Comparison of ENCODE assay signal across 10 cellular contexts in genomic region chr14:93543766-93544165, GRCh38.
DNase-seq lines count a peak whose midpoint lies in the region; ATAC-seq and TF ChIP-seq lines count a peak whose summit lies in the region.
"Had no signal": no experiment of that assay in that cellular context is flagged by ENCODE, and none has a peak within 500 bp of the region (broad histone marks: within the 10 kb centered on the region; RNA-seq: fewer than 3 reads in every experiment).

No MANE protein-coding gene starts in this region.

- H3K23ac ChIP-seq in H9 (ENCODE audit: insufficient read length, low read depth, low read length): no peak overlapping the region

- no peaks in the 10 kb centered on the region for H3K23me2 ChIP-seq in H9 (ENCODE audit: insufficient read length, low read depth, low read length, poor library complexity, severe bottlenecking)

- H3K9me3 ChIP-seq in BLaER1: no peaks in the 10 kb centered on the region
- no peaks in the 10 kb centered on the region for H3K9me3 ChIP-seq in H9 (ENCODE audit: control insufficient read depth, low read depth, low read length)
- H3K9me3 ChIP-seq in SK-N-MC (ENCODE audit: low read depth, low read length): no peaks in the 10 kb centered on the region
- H3K9me3 ChIP-seq: left lung had no signal

- H3K4me3 Mint-ChIP-seq in H9: no peak overlapping the region
- H3K4me3 Mint-ChIP-seq in T-helper 2 cell treated with Interferon-gamma antibody and Interleukin-4, amounts not matched to agents 5 μg/mL and 100 μg/mL, for 36 hours: no peak overlapping the region
- H3K4me3 Mint-ChIP-seq in stimulated activated memory B cell treated with anti-CD40 and anti-IgM and Interleukin-4, amounts not matched to agents 10 μg/mL and 1 μg/mL and 100 μg/mL, for 72 hours: no peak overlapping the region

- no peaks in the 10 kb centered on the region for H3K27me3 Mint-ChIP-seq in H9 (ENCODE audit: low read depth)
- peaks cover 17% of the 10 kb centered on the region for H3K27me3 Mint-ChIP-seq in T-helper 2 cell treated with Interferon-gamma antibody and Interleukin-4, amounts not matched to agents 5 μg/mL and 100 μg/mL, for 36 hours (ENCODE audit: low read depth)
- H3K27me3 Mint-ChIP-seq in stimulated activated memory B cell treated with anti-CD40 and anti-IgM and Interleukin-4, amounts not matched to agents 10 μg/mL and 1 μg/mL and 100 μg/mL, for 72 hours: no peaks in the 10 kb centered on the region

- H3K4me1 ChIP-seq in BLaER1 (peaks cover 24% of the 10 kb centered on the region), H9 (ENCODE audit: insufficient read depth, low read length) (no peaks in the 10 kb centered on the region)
- H3K4me1 ChIP-seq: left lung had no signal

- H2AFZ ChIP-seq in H9 (ENCODE audit: low read length): no peak overlapping the region

- H2BK120ac ChIP-seq in H9 (ENCODE audit: low read depth, low read length, poor library complexity, severe bottlenecking): no peak overlapping the region

- ATAC-seq in stimulated activated memory B cell treated with anti-CD40 and anti-IgM and Interleukin-4, amounts not matched to agents 10 μg/mL and 1 μg/mL and 100 μg/mL, for 72 hours: no peak
- ATAC-seq: left lung had no signal

- H3K36me3 ChIP-seq in BLaER1 (no peaks in the 10 kb centered on the region), SK-N-MC (ENCODE audit: insufficient read depth, low read length) (no peaks in the 10 kb centered on the region)
- H3K36me3 ChIP-seq: left lung had no signal

- H3T11ph ChIP-seq in H9 (ENCODE audit: low read length): no peak overlapping the region

- no peak overlapping the region for H2BK5ac ChIP-seq in H9 (ENCODE audit: insufficient read length, low read length)

- H3K79me2 ChIP-seq in H9 (ENCODE audit: insufficient read depth, low read length): no peaks in the 10 kb centered on the region

- H3K27ac ChIP-seq in BLaER1: no peak overlapping the region
- no peak overlapping the region for H3K27ac ChIP-seq in H9 (ENCODE audit: insufficient read length, low read depth, low read length)
- peak overlapping the region; percentile 85 for H3K27ac ChIP-seq in SK-N-MC
- H3K27ac ChIP-seq: left lung had no signal

- peak; percentile 53; the same call in 2 of the 3 replicates for TF ChIP-seq CTCF in H9 (conservative IDR thresholded peaks at IDR 0.05)

- H3K4me2 ChIP-seq in BLaER1 (peak overlapping the region; percentile 41), H9 (ENCODE audit: insufficient read depth, insufficient read length, low read length) (no peak overlapping the region)

- no peak overlapping the region for H3K14ac ChIP-seq in H9 (ENCODE audit: insufficient read depth, low read length)

- H3K4ac ChIP-seq in H9 (ENCODE audit: low read depth, low read length): no peak overlapping the region

- no peak overlapping the region for H2BK15ac ChIP-seq in H9 (ENCODE audit: low read depth, low read length)

- no peak for DNase-seq in H9
- DNase-seq in SK-N-MC (ENCODE audit: low read depth, low spot score): no peak
- DNase-seq in iPS-NIHi11 (ENCODE audit: low spot score): peak; percentile 13
- DNase-seq in activated CD4-positive, CD25-positive, alpha-beta regulatory T cell treated with anti-CD3 and anti-CD28 coated beads, Interleukin-2, amount 50 U/mL, for 72 hours: no peak
- no peak for DNase-seq in T-helper 2 cell treated with Interferon-gamma antibody and Interleukin-4, amounts not matched to agents 5 μg/mL and 100 μg/mL, for 36 hours (ENCODE audit: low spot score)
- no peak for DNase-seq in activated CD8-positive, alpha-beta memory T cell treated with anti-CD3 and anti-CD28 coated beads, Interleukin-2, amount 50 U/mL, for 4 hours
- DNase-seq: activated CD4-positive, alpha-beta T cell treated with anti-CD3 and anti-CD28 coated beads, Interleukin-2, amount 50 U/mL, for 4 hours; left lung had no signal

- H3K27me3 ChIP-seq in BLaER1 (no peaks in the 10 kb centered on the region), H9 (ENCODE audit: insufficient read depth, low read length) (no peaks in the 10 kb centered on the region)

- no peak overlapping the region for H4K5ac ChIP-seq in H9 (ENCODE audit: insufficient read length, low read depth, low read length)

- no peaks in the 10 kb centered on the region for H3K79me1 ChIP-seq in H9 (ENCODE audit: insufficient read depth, low read depth, low read length, poor library complexity, severe bottlenecking)

- H2BK12ac ChIP-seq in H9 (ENCODE audit: insufficient read length, low read depth, low read length): no peak overlapping the region

- no peak overlapping the region for H3K56ac ChIP-seq in H9 (ENCODE audit: insufficient read length, low read depth, low read length)

- H3K4me1 Mint-ChIP-seq in H9: no peaks in the 10 kb centered on the region
- peaks cover 1% of the 10 kb centered on the region for H3K4me1 Mint-ChIP-seq in T-helper 2 cell treated with Interferon-gamma antibody and Interleukin-4, amounts not matched to agents 5 μg/mL and 100 μg/mL, for 36 hours (ENCODE audit: low read depth)
- peaks cover 4% of the 10 kb centered on the region for H3K4me1 Mint-ChIP-seq in stimulated activated memory B cell treated with anti-CD40 and anti-IgM and Interleukin-4, amounts not matched to agents 10 μg/mL and 1 μg/mL and 100 μg/mL, for 72 hours

- no peaks in the 10 kb centered on the region for H3K9me3 Mint-ChIP-seq in H9
- no peaks in the 10 kb centered on the region for H3K9me3 Mint-ChIP-seq in T-helper 2 cell treated with Interferon-gamma antibody and Interleukin-4, amounts not matched to agents 5 μg/mL and 100 μg/mL, for 36 hours
- H3K9me3 Mint-ChIP-seq in stimulated activated memory B cell treated with anti-CD40 and anti-IgM and Interleukin-4, amounts not matched to agents 10 μg/mL and 1 μg/mL and 100 μg/mL, for 72 hours: no peaks in the 10 kb centered on the region

- no peak overlapping the region for H2AK5ac ChIP-seq in H9 (ENCODE audit: insufficient read length, low read length)

- H4K20me1 ChIP-seq in BLaER1 (no peaks in the 10 kb centered on the region), H9 (ENCODE audit: control insufficient read depth, insufficient read depth, insufficient read length) (no peaks in the 10 kb centered on the region)

- H3K36me3 Mint-ChIP-seq in H9 (ENCODE audit: insufficient read depth in 1 of 3, low read depth in 3 of 3): no peaks in the 10 kb centered on the region
- no peaks in the 10 kb centered on the region for H3K36me3 Mint-ChIP-seq in T-helper 2 cell treated with Interferon-gamma antibody and Interleukin-4, amounts not matched to agents 5 μg/mL and 100 μg/mL, for 36 hours (ENCODE audit: low read depth)
- H3K36me3 Mint-ChIP-seq in stimulated activated memory B cell treated with anti-CD40 and anti-IgM and Interleukin-4, amounts not matched to agents 10 μg/mL and 1 μg/mL and 100 μg/mL, for 72 hours: no peaks in the 10 kb centered on the region

- no peak overlapping the region for H2BK20ac ChIP-seq in H9 (ENCODE audit: low read depth, low read length, poor library complexity, severe bottlenecking)

- no peak overlapping the region for H4K8ac ChIP-seq in H9 (replicated peaks; ENCODE audit: insufficient read length, low read depth, low read length)

- H4K91ac ChIP-seq in H9 (ENCODE audit: insufficient read length, low read depth, low read length): no peak overlapping the region

- no peak overlapping the region for H3K4me3 ChIP-seq in BLaER1
- peak overlapping the region; percentile 63 for H3K4me3 ChIP-seq in SK-N-MC
- H3K4me3 ChIP-seq: left lung had no signal

- H3K9ac ChIP-seq in BLaER1 (no peak overlapping the region), H9 (ENCODE audit: extremely low read depth, insufficient read length, low read length) (no peak overlapping the region), SK-N-MC (ENCODE audit: insufficient read length) (peak overlapping the region; percentile 2)

- H3K27ac Mint-ChIP-seq in H9: no peak overlapping the region; a peak in 1 of 7 replicates
- H3K27ac Mint-ChIP-seq in T-helper 2 cell treated with Interferon-gamma antibody and Interleukin-4, amounts not matched to agents 5 μg/mL and 100 μg/mL, for 36 hours: no peak overlapping the region
- H3K27ac Mint-ChIP-seq in stimulated activated memory B cell treated with anti-CD40 and anti-IgM and Interleukin-4, amounts not matched to agents 10 μg/mL and 1 μg/mL and 100 μg/mL, for 72 hours: no peak overlapping the region

- no peak overlapping the region for H3K18ac ChIP-seq in H9 (ENCODE audit: insufficient read length, low read depth, low read length)
